26 cellular contexts compared by ENCODE assay signal in genomic region chr11:79919340-79919739, GRCh38.
"Had no signal": no experiment of that assay in that cellular context is flagged by ENCODE, and none has a peak within 500 bp of the region (broad histone marks: within the 10 kb centered on the region; RNA-seq: fewer than 3 reads in every experiment).

No MANE protein-coding gene starts in this region.

- H3K9me3 Mint-ChIP-seq: endodermal cell had no signal

- H3K4me1 ChIP-seq: foreskin keratinocyte, gastroesophageal sphincter, left lung, lower lobe of right lung had no signal

- H3K4me3 Mint-ChIP-seq: dendritic cell treated with granulocyte-macrophage colony-stimulating factor and Interleukin-4, amounts not matched to agents 40 ng/mL and 50 ng/mL, for 4 days; effector memory CD8-positive, alpha-beta T cell; endodermal cell; immature natural killer cell; mesothelial cell of epicardium; naive B cell had no signal

- FAIRE-seq: colon, endometrium, frontal cortex, kidney had no signal

- H3K27me3 ChIP-seq: foreskin keratinocyte, gastroesophageal sphincter, heart left ventricle, hepatocyte, left lung had no signal

- H3K27ac Mint-ChIP-seq: dendritic cell treated with granulocyte-macrophage colony-stimulating factor and Interleukin-4, amounts not matched to agents 40 ng/mL and 50 ng/mL, for 4 days; effector memory CD8-positive, alpha-beta T cell; endodermal cell; immature natural killer cell; mesothelial cell of epicardium; naive B cell had no signal

- H3K9me3 ChIP-seq: gastroesophageal sphincter, heart left ventricle, left lung, lower lobe of right lung had no signal

- H2AFZ ChIP-seq: hepatocyte had no signal

- H3K27me3 Mint-ChIP-seq: dendritic cell treated with granulocyte-macrophage colony-stimulating factor and Interleukin-4, amounts not matched to agents 40 ng/mL and 50 ng/mL, for 4 days; effector memory CD8-positive, alpha-beta T cell; naive B cell had no signal

- H3K4me2 ChIP-seq: hepatocyte had no signal

- H3K36me3 Mint-ChIP-seq: immature natural killer cell, mesothelial cell of epicardium, naive B cell had no signal

- H3K27ac ChIP-seq: epithelial cell of prostate, foreskin keratinocyte, gastroesophageal sphincter, heart left ventricle, hepatocyte, left lung, lower lobe of right lung had no signal

- ATAC-seq: effector memory CD8-positive, alpha-beta T cell; esophagus mucosa; foreskin keratinocyte; gastroesophageal sphincter; heart left ventricle; left lung; left ventricle myocardium superior; lower lobe of right lung had no signal

- H3K4me1 Mint-ChIP-seq: endodermal cell, immature natural killer cell, mesothelial cell of epicardium, naive B cell had no signal

- H3K36me3 ChIP-seq: gastroesophageal sphincter, heart left ventricle, left lung, lower lobe of right lung had no signal

- H3K4me3 ChIP-seq: gastroesophageal sphincter, heart left ventricle, hepatocyte, left lung, lower lobe of right lung had no signal

- DNase-seq: cortex of kidney; effector CD8-positive, alpha-beta T cell; effector memory CD8-positive, alpha-beta T cell; endodermal cell; erythroblast; foreskin keratinocyte; heart left ventricle; hypothalamus; immature natural killer cell; islet precursor cell; kidney; kidney glomerular epithelial cell; left lung; left ventricle myocardium superior; lower lobe of right lung; mesenchymal stem cell; naive B cell had no signal

- H3K79me2 ChIP-seq: hepatocyte had no signal
